In the genomic region with DNA sequence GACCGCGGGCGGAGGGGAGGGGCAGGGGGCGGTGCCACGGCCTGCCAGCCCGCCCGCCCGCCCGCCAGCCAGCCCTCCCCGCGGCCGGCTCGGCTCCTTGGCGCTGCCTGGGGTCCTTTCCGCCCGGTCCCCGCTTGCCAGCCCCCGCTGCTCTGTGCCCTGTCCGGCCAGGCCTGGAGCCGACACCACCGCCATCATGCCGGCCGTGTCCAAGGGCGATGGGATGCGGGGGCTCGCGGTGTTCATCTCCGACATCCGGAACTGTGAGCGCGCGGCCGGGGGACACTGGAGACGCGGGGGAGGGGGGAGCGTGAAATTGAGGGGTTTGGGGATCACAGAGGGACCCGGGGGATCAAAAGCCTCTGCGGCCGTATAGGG, we compare ENCODE assay signal across 8 cellular contexts. TPM values are rescaled to one million over a fixed set of nuclear protein-coding genes. Genes with fewer than 3 reads are reported as not detected.
DNase-seq lines count a peak whose midpoint lies in the region; ATAC-seq and TF ChIP-seq lines count a peak whose summit lies in the region.

A gene (plus strand): TSS at position 64 of the 378 bp plus-strand sequence. CDS start 133 bp downstream, at position 197.

- H3K9me3 ChIP-seq in effector memory CD4-positive, alpha-beta T cell (ENCODE audit: control insufficient read depth, low read length) = no peaks in the 10 kb centered on the region
- H3K9me3 ChIP-seq in muscle layer of duodenum (ENCODE audit: control insufficient read depth in 1 of 2, low read length in 2 of 2) = no peaks in the 10 kb centered on the region

- no peaks in the 10 kb centered on the region for H3K27me3 ChIP-seq in GM06990 (replicated peaks; ENCODE audit: control insufficient read depth, insufficient read depth, low read length)
- no peaks in the 10 kb centered on the region for H3K27me3 ChIP-seq in effector memory CD4-positive, alpha-beta T cell (replicated peaks; ENCODE audit: control insufficient read depth, insufficient read depth, low read length, poor library complexity, severe bottlenecking)
- H3K27me3 ChIP-seq in muscle layer of duodenum (ENCODE audit: low read depth, low read length) = no peaks in the 10 kb centered on the region

- H3K36me3 ChIP-seq in GM06990 (ENCODE audit: control insufficient read depth, insufficient read depth, low read length) = no peaks in the 10 kb centered on the region; the same call in 1 of the 2 replicates
- no peaks in the 10 kb centered on the region for H3K36me3 ChIP-seq in effector memory CD4-positive, alpha-beta T cell (ENCODE audit: control insufficient read depth, insufficient read depth, low read length)
- H3K36me3 ChIP-seq in muscle layer of duodenum (ENCODE audit: control insufficient read depth in 1 of 2, insufficient read depth in 2 of 2, low read length in 2 of 2) = no peaks in the 10 kb centered on the region

- H3K4me3 ChIP-seq in GM06990 (replicated peaks; ENCODE audit: low read depth, low read length) (peak within 1 kb of the TSS; percentile 88), muscle layer of duodenum (ENCODE audit: low read depth in 1 of 2, low read length in 2 of 2) (peak within 1 kb of the TSS; percentile 83 to 89)
- peak within 1 kb of the TSS; percentile 78 for H3K4me3 ChIP-seq in effector memory CD4-positive, alpha-beta T cell (ENCODE audit: insufficient read depth, low read depth, low read length, poor library complexity, severe bottlenecking)

- H3K27ac ChIP-seq in effector memory CD4-positive, alpha-beta T cell (ENCODE audit: insufficient read depth, low read length, poor library complexity, severe bottlenecking) = peak within 1 kb of the TSS; percentile 75
- peak within 1 kb of the TSS; percentile 95 for H3K27ac ChIP-seq in muscle layer of duodenum (ENCODE audit: low read length)

- peaks cover 21% of the 10 kb centered on the region for H3K4me1 ChIP-seq in effector memory CD4-positive, alpha-beta T cell (ENCODE audit: control insufficient read depth, insufficient read depth, low read length, poor library complexity, severe bottlenecking)
- H3K4me1 ChIP-seq in muscle layer of duodenum (ENCODE audit: control insufficient read depth in 1 of 2, insufficient read depth in 2 of 2, low read length in 2 of 2) = peaks cover 16 to 19% of the 10 kb centered on the region in 2 donors

- ATAC-seq in GM19351 (IDR thresholded peaks at IDR 0.05; ENCODE audit: unreplicated experiment) (no peak), HG03571 (IDR thresholded peaks at IDR 0.05; ENCODE audit: unreplicated experiment) (no peak)

- intact Hi-C loops in posterior cingulate gyrus (cut with DNase I) = loop anchor here (5.0 kb wide), 1 partner anchor 35 kb away; no protein-coding TSS in a partner anchor

- no peak for TF ChIP-seq CTCF in GM06990 (IDR thresholded peaks at IDR 0.05; ENCODE audit: insufficient read depth, low read length, poor library complexity, severe bottlenecking)

- no peak for DNase-seq in GM06990 (ENCODE audit: extremely low read depth, insufficient read length)
- no peak for DNase-seq in NCI-H460 (ENCODE audit: extremely low read depth, low read depth)
- DNase-seq in effector memory CD4-positive, alpha-beta T cell = no peak
- DNase-seq in NCI-H2227 treated with DMSO at 0.1 percent for 48 hours (lab: John Stamatoyannopoulos, UW) = no peak
- no peak for DNase-seq in posterior cingulate gyrus

RNA-seq across cellular contexts. Expression of the gene that starts here (rescaled TPM):
- total RNA-seq in NCI-H460 (2014; rRNA removed; shearing (Covaris generic)) = 25.6 and 29.1 TPM in 2 replicates
- polyA plus RNA-seq in NCI-H460 (2014; cell fraction: nucleus; rRNA removed) = 47.8 and 60.3 TPM in 2 replicates
